27 cellular contexts compared by ENCODE assay signal in the genomic region with DNA sequence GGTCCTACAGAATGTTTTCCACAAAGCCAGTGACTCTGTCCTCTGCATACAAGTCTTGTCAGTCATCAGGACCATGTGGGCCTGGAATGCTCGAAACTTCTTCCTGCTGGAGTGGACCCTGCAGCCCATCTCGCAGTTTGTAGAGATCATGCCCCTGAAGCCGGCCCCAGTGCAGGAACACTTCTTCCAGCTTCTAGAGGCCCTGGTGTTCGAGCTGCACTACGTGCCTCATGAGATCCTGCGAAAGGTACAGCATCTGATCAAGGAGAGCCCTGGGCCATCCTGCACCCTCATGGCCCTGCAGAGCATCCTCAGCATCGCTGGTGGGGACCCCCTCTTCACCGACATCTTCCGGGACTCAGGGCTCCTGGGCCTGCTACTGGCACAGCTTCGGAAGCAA.
"Had no signal": no experiment of that assay in that cellular context is flagged by ENCODE, and none has a peak within 500 bp of the region (broad histone marks: within the 10 kb centered on the region; RNA-seq: fewer than 3 reads in every experiment).

No MANE protein-coding gene starts in this region.

- H3K4me1 Mint-ChIP-seq: stimulated activated effector memory CD8-positive, alpha-beta T cell treated with anti-CD3 and anti-CD28 coated beads, Interleukin-12 subunit alpha, Interleukin-12 subunit beta, amount 100 ng/mL, for 72 hours; stimulated activated naive CD8-positive, alpha-beta T cell treated with anti-CD3 and anti-CD28 coated beads, Interleukin-15, amount 100 ng/mL, for 72 hours had no signal

- H3K27ac Mint-ChIP-seq: stimulated activated effector memory CD8-positive, alpha-beta T cell treated with anti-CD3 and anti-CD28 coated beads, Interleukin-12 subunit alpha, Interleukin-12 subunit beta, amount 100 ng/mL, for 72 hours; stimulated activated naive CD8-positive, alpha-beta T cell treated with anti-CD3 and anti-CD28 coated beads, Interleukin-15, amount 100 ng/mL, for 72 hours; stimulated activated naive CD8-positive, alpha-beta T cell treated with anti-CD3 and anti-CD28 coated beads, Interleukin-15, Interleukin-2, amounts not matched to agents 100 ng/mL and 50 ng/mL, for 24 hours; type B pancreatic cell had no signal

- H3K9me3 ChIP-seq: stomach, suprapubic skin, testis, thoracic aorta, thyroid gland, tibial artery, transverse colon, upper lobe of left lung, upper lobe of right lung, uterus had no signal

- H3K27me3 Mint-ChIP-seq: stimulated activated memory B cell treated with anti-CD40 and anti-IgM and Interleukin-4, amounts not matched to agents 10 μg/mL and 1 μg/mL and 100 μg/mL, for 72 hours; stimulated activated naive CD8-positive, alpha-beta T cell treated with anti-CD3 and anti-CD28 coated beads, Interleukin-15, amount 100 ng/mL, for 72 hours; stimulated activated naive CD8-positive, alpha-beta T cell treated with anti-CD3 and anti-CD28 coated beads, Interleukin-15, Interleukin-2, amounts not matched to agents 100 ng/mL and 50 ng/mL, for 24 hours had no signal

- H3K4me3 ChIP-seq: stomach, suprapubic skin, testis, thoracic aorta, thyroid gland, tibial artery, tibial nerve, transverse colon, upper lobe of left lung, upper lobe of right lung, uterus had no signal

- H3K36me3 Mint-ChIP-seq: stimulated activated effector memory CD8-positive, alpha-beta T cell treated with anti-CD3 and anti-CD28 coated beads, Interleukin-12 subunit alpha, Interleukin-12 subunit beta, amount 100 ng/mL, for 72 hours; type B pancreatic cell had no signal

- H3K4me3 Mint-ChIP-seq: stimulated activated effector memory CD8-positive, alpha-beta T cell treated with anti-CD3 and anti-CD28 coated beads, Interleukin-12 subunit alpha, Interleukin-12 subunit beta, amount 100 ng/mL, for 72 hours; stimulated activated memory B cell treated with anti-CD40 and anti-IgM and Interleukin-4, amounts not matched to agents 10 μg/mL and 1 μg/mL and 100 μg/mL, for 72 hours; stimulated activated naive CD8-positive, alpha-beta T cell treated with anti-CD3 and anti-CD28 coated beads, Interleukin-15, amount 100 ng/mL, for 72 hours; stimulated activated naive CD8-positive, alpha-beta T cell treated with anti-CD3 and anti-CD28 coated beads, Interleukin-15, Interleukin-2, amounts not matched to agents 100 ng/mL and 50 ng/mL, for 24 hours; type B pancreatic cell had no signal

- H3K4me1 ChIP-seq: stomach, suprapubic skin, testis, thyroid gland, tibial artery, tibial nerve, transverse colon, upper lobe of left lung, upper lobe of right lung, uterus had no signal

- H3K36me3 ChIP-seq: suprapubic skin, thoracic aorta, thyroid gland, tibial artery, tibial nerve, transverse colon, upper lobe of left lung, uterus had no signal

- H3K27ac ChIP-seq: stomach, suprapubic skin, testis, thoracic aorta, thyroid gland, tibial artery, tibial nerve, transverse colon, upper lobe of left lung, upper lobe of right lung, uterus had no signal

- H3K27me3 ChIP-seq: testis, thyroid gland, tibial artery, tibial nerve, transverse colon, upper lobe of left lung, upper lobe of right lung, uterus had no signal

- ATAC-seq: stimulated activated effector memory CD8-positive, alpha-beta T cell treated with anti-CD3 and anti-CD28 coated beads, Interleukin-12 subunit alpha, Interleukin-12 subunit beta, amount 100 ng/mL, for 72 hours; stimulated activated memory B cell treated with anti-CD40 and anti-IgM and Interleukin-4, amounts not matched to agents 10 μg/mL and 1 μg/mL and 100 μg/mL, for 72 hours; stimulated activated naive CD8-positive, alpha-beta T cell treated with anti-CD3 and anti-CD28 coated beads, Interleukin-15, Interleukin-2, amounts not matched to agents 100 U/mL and 50 U/mL, for 24 hours; upper lobe of right lung had no signal

- DNase-seq: stimulated activated CD4-positive, alpha-beta T cell treated with anti-CD3 and anti-CD28 coated beads, Interleukin-2, amount 100 ng/mL, for 24 hours; stimulated activated CD4-positive, alpha-beta T cell treated with anti-CD3 and anti-CD28 coated beads, Interleukin-2, amount 100 ng/mL, for 48 hours; stimulated activated CD4-positive, alpha-beta T cell treated with anti-CD3 and anti-CD28 coated beads, Interleukin-4, amount 100 ng/mL, for 1 hour; stimulated activated CD4-positive, alpha-beta T cell treated with anti-CD3 and anti-CD28 coated beads, Interleukin-4, amount 100 ng/mL, for 24 hours; stimulated activated CD4-positive, alpha-beta T cell treated with anti-CD3 and anti-CD28 coated beads, Interleukin-4, amount 100 ng/mL, for 4 hours; stimulated activated CD8-positive, alpha-beta memory T cell treated with anti-CD3 and anti-CD28 coated beads, Interleukin-4, amount 100 ng/mL, for 48 hours; stimulated activated naive CD4-positive, alpha-beta T cell; stimulated activated naive CD4-positive, alpha-beta T cell treated with Interleukin-2 at 50 U/mL for 16 hours; stimulated activated naive CD8-positive, alpha-beta T cell treated with anti-CD3 and anti-CD28 coated beads, Interleukin-15, amount 100 ng/mL, for 72 hours; stimulated activated naive CD8-positive, alpha-beta T cell treated with anti-CD3 and anti-CD28 coated beads, Interleukin-15, Interleukin-2, amounts not matched to agents 100 U/mL and 50 U/mL, for 24 hours; stomach; substantia nigra; testis; thyroid gland; tibial artery; transverse colon; trophoblast cell; upper lobe of left lung; upper lobe of right lung; uterus had no signal

- H3K9me3 Mint-ChIP-seq: stimulated activated effector memory CD8-positive, alpha-beta T cell treated with anti-CD3 and anti-CD28 coated beads, Interleukin-12 subunit alpha, Interleukin-12 subunit beta, amount 100 ng/mL, for 72 hours; stimulated activated memory B cell treated with anti-CD40 and anti-IgM and Interleukin-4, amounts not matched to agents 10 μg/mL and 1 μg/mL and 100 μg/mL, for 72 hours; stimulated activated naive CD8-positive, alpha-beta T cell treated with anti-CD3 and anti-CD28 coated beads, Interleukin-15, amount 100 ng/mL, for 72 hours; stimulated activated naive CD8-positive, alpha-beta T cell treated with anti-CD3 and anti-CD28 coated beads, Interleukin-15, Interleukin-2, amounts not matched to agents 100 ng/mL and 50 ng/mL, for 24 hours; type B pancreatic cell had no signal
